ENCODE assay signal across 8 cellular contexts in genomic region chr5:62354028-62354874, GRCh38. TPM values are rescaled to one million over a fixed set of nuclear protein-coding genes. Genes with fewer than 3 reads are reported as not detected.
A peak's percentile ranks its signal among the peaks of the same experiment; 100 is the strongest.
DNase-seq lines count a peak whose midpoint lies in the region; ATAC-seq, FAIRE-seq and TF ChIP-seq lines count a peak whose summit lies in the region.

No MANE protein-coding gene starts in this region.

- H3K9me3 Mint-ChIP-seq in CD14-positive monocyte, result no peaks in the 10 kb centered on the region

- H3K27ac Mint-ChIP-seq in CD14-positive monocyte, result no peak overlapping the region

- intact Hi-C loops in CD14-positive monocyte (cut with micrococcal nuclease), result loop anchor here in 1 of 2 donors (10.0 kb wide), 1 partner anchor 49 kb away; the partner anchor contains the start of gene KIF2A
- intact Hi-C loops in left lung (cut with DNase I), result loop anchor here in 1 of 2 donors (10.0 kb wide), 1 partner anchor 129 kb away; no protein-coding TSS in a partner anchor

- no peaks in the 10 kb centered on the region for H3K4me1 Mint-ChIP-seq in CD14-positive monocyte

- H3K4me3 ChIP-seq in astrocyte of the spinal cord (ENCODE audit: low read depth, low read length) (no peak overlapping the region), left lung (no peak overlapping the region)

- TF ChIP-seq CTCF in CD14-positive monocyte (IDR thresholded peaks at IDR 0.05) (peak; percentile 77), GM13976 (IDR thresholded peaks at IDR 0.05; ENCODE audit: borderline replicate concordance, control extremely low read depth, extremely low read depth, insufficient read depth, missing control alignments) (peak; percentile 32), astrocyte of the spinal cord (IDR thresholded peaks at IDR 0.05; ENCODE audit: low read depth, low read length) (peak; percentile 54), left lung (IDR thresholded peaks at IDR 0.05) (peak; percentile 40 to 47)

- H3K27ac ChIP-seq in left lung, result no peak overlapping the region

- H3K9me3 ChIP-seq in left lung, result no peaks in the 10 kb centered on the region

- FAIRE-seq in urothelium cell line (lab: Jason Lieb, UNC), result no peak

- H3K4me3 Mint-ChIP-seq in CD14-positive monocyte, result no peak overlapping the region

- peaks cover 0 to 70% of the 10 kb centered on the region in 2 donors for H3K36me3 ChIP-seq in left lung

- H3K27me3 ChIP-seq in left lung, result no peaks in the 10 kb centered on the region

- DNase-seq in CD14-positive monocyte (ENCODE audit: low spot score), result no peak
- peak; percentile 40 for DNase-seq in GM13976 (ENCODE audit: low spot score)
- peak; percentile 43 for DNase-seq in NCI-H1694 treated with DMSO at 0.1 percent for 48 hours (lab: John Stamatoyannopoulos, UW)
- DNase-seq in astrocyte of the spinal cord (ENCODE audit: low read depth, low spot score), result peak; percentile 65
- DNase-seq in left lung, result no peak
- DNase-seq in urothelium cell line (ENCODE audit: low spot score), result peak; percentile 10
- DNase-seq in putamen (ENCODE audit: low spot score), result no peak

- in situ Hi-C loops in GM13976 (cut with MboI; ENCODE audit: low sequenced_read_pairs, unreplicated experiment), result loop anchor here (10.0 kb wide), 1 partner anchor 129 kb away; no protein-coding TSS in a partner anchor
- in situ Hi-C loops in astrocyte of the spinal cord (cut with HindIII; ENCODE audit: low sequenced_read_pairs), result no loop called here

- H3K4me1 ChIP-seq in left lung, result no peaks in the 10 kb centered on the region

- peak; percentile 87 for ATAC-seq in HG02678 (IDR thresholded peaks at IDR 0.05; ENCODE audit: unreplicated experiment)
- peak; percentile 85 for ATAC-seq in left lung

- peaks cover 0 to 3% (median 1%) of the 10 kb centered on the region in 3 donors for H3K27me3 Mint-ChIP-seq in CD14-positive monocyte (ENCODE audit: low read depth in 3 of 3)

- H3K36me3 Mint-ChIP-seq in CD14-positive monocyte, result peaks cover 38 to 69% of the 10 kb centered on the region in 2 donors

RNA-seq across cellular contexts. Expression of gene KIF2A, which starts 48.2 kb away (rescaled TPM):
- polyA plus RNA-seq in CD14-positive monocyte, result 10 to 100 TPM; 21.7 to 24.6 TPM
- total RNA-seq in left lung, result 10 to 100 TPM; 26.3 to 28.1 TPM

RNA-seq across cellular contexts. Expression of gene DIMT1, which starts 49.5 kb away (rescaled TPM):
- polyA plus RNA-seq in CD14-positive monocyte, result 10 to 100 TPM; 25.1 to 27.6 TPM
- total RNA-seq in left lung, result 10 to 100 TPM; 19.7 to 28.4 TPM

RNA-seq across cellular contexts. Expression of gene IPO11, which starts 58.3 kb away (rescaled TPM):
- 1 to 10 TPM; 5.3 to 5.5 TPM for polyA plus RNA-seq in CD14-positive monocyte
- total RNA-seq in left lung, result 10 to 100 TPM; 27.0 to 40.5 TPM

Comparison
In these comparisons a context has a peak if more than half of its experiments do, and no peak if none do; other contexts are left out.
1. DNase-seq: peak in GM13976 (single experiment), NCI-H1694 treated with DMSO at 0.1 percent for 48 hours (single experiment), astrocyte of the spinal cord (single experiment) and urothelium cell line (single experiment); none in CD14-positive monocyte (single experiment), left lung (0 of 2) and putamen (single experiment).
2. Peak in every context shown above with its lines, with median percentiles within 50 percentile points of each other: CTCF ChIP-seq.